8 cellular contexts compared by ENCODE assay signal in the genomic region with DNA sequence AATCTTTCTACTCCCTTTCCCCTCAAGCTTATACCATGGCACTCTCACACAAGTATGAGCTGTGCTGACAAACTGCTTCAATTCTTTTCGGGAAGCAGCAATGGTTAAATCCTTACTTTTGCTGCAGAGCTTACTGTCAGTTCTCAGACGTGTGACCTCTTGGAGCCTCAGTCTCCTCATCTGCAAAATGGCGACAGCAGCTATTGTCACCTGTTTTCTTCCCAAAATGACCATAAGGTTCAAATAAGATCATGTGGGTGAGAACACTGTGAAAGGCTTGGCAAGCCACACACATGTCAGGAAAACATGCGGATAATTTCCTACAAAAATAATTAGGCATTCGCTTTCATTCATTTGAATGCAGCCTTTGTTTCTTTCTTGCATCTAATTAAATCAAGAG.
"Had no signal": no experiment of that assay in that cellular context is flagged by ENCODE, and none has a peak within 500 bp of the region (broad histone marks: within the 10 kb centered on the region; RNA-seq: fewer than 3 reads in every experiment).

No MANE protein-coding gene starts in this region.

- H3K9ac ChIP-seq: GM23248 had no signal

- H3K27ac Mint-ChIP-seq: H9 had no signal

- H3K4me3 Mint-ChIP-seq: H9 had no signal

- H2AFZ ChIP-seq: GM23248 had no signal

- H3K4me3 ChIP-seq: GM23248 had no signal

- DNase-seq: GM23248, GOT3, H9, HCEC 1CT, IMR-90, KBM-7 had no signal

- FAIRE-seq: H54, HTR-8/SVneo had no signal

- H3K27ac ChIP-seq: GM23248 had no signal
